In genomic region chr22:38681784-38682335, GRCh38 we compare ENCODE assay signal across 7 cellular contexts. TPM values are rescaled to one million over a fixed set of nuclear protein-coding genes. Genes with fewer than 3 reads are reported as not detected.
DNase-seq lines count a peak whose midpoint lies in the region; ATAC-seq lines count a peak whose summit lies in the region.

Gene TOMM22, plus strand, starts transcription at chr22:38681957. Its CDS starts 22 bp downstream, at chr22:38681979.

- DNase-seq in NCI-H2029 treated with DMSO at 0.1 percent for 48 hours (lab: John Stamatoyannopoulos, UW) (peak; percentile 50), T1000 (lab: John Stamatoyannopoulos, UW) (peak; percentile 73), astrocyte of the hippocampus (ENCODE audit: low read depth, low spot score) (peak; percentile 96), hypothalamus (lab: John Stamatoyannopoulos, UW) (peak; percentile 43 to 93 (median 84)), sciatic nerve (ENCODE audit: low spot score) (peak; percentile 91)

- peak; percentile 95 for ATAC-seq in GM18502 (IDR thresholded peaks at IDR 0.05; ENCODE audit: poor library complexity, unreplicated experiment)
- peak; percentile 91 for ATAC-seq in HG02943 (IDR thresholded peaks at IDR 0.05; ENCODE audit: low read depth, unreplicated experiment)
- peak; percentile 99 for ATAC-seq in sciatic nerve

- intact Hi-C loops in sciatic nerve (cut with DNase I), result no loop called here

RNA-seq across cellular contexts. Expression of gene TOMM22, which starts in this region (rescaled TPM):
- total RNA-seq in sciatic nerve, result 35.3 TPM

Comparison
In these comparisons a context has a peak if more than half of its experiments do, and no peak if none do; other contexts are left out.
1. Peak in every context shown above with its lines: DNase-seq and ATAC-seq.